ENCODE assay signal across 17 cellular contexts in genomic region chr12:101885912-101886561, GRCh38. TPM values are rescaled to one million over a fixed set of nuclear protein-coding genes. Genes with fewer than 3 reads are reported as not detected.
DNase-seq lines count a peak whose midpoint lies in the region; ATAC-seq and TF ChIP-seq lines count a peak whose summit lies in the region.
"Had no signal": no experiment of that assay in that cellular context is flagged by ENCODE, and none has a peak within 500 bp of the region (broad histone marks: within the 10 kb centered on the region; RNA-seq: fewer than 3 reads in every experiment).

No MANE protein-coding gene starts in this region.

- ATAC-seq in GM19468 (IDR thresholded peaks at IDR 0.05; ENCODE audit: extremely low read depth, unreplicated experiment) = peak; percentile 76
- ATAC-seq in HG02981 (IDR thresholded peaks at IDR 0.05; ENCODE audit: unreplicated experiment) = peak; percentile 81
- ATAC-seq in T-cell (replicated peaks in 1 of 4) = no peak

- H3K36me3 Mint-ChIP-seq in T-cell = peaks cover 3% of the 10 kb centered on the region

- H3K4me2 ChIP-seq in OCI-LY3 (ENCODE audit: low read length) = peak overlapping the region; percentile 48

- no peak overlapping the region for H2AFZ ChIP-seq in OCI-LY3 (ENCODE audit: low read depth, low read length)

- peaks cover 98% of the 10 kb centered on the region for H3K79me2 ChIP-seq in OCI-LY3 (ENCODE audit: low read length)

- peaks cover 37% of the 10 kb centered on the region for H3K36me3 ChIP-seq in OCI-LY3 (replicated peaks; ENCODE audit: low read depth, low read length)
- H3K36me3 ChIP-seq: adrenal gland had no signal

- TF ChIP-seq CTCF in GM12874 (IDR thresholded peaks at IDR 0.05; ENCODE audit: insufficient read depth, low read depth, low read length) (peak; percentile 12; the same call in 1 of the 2 replicates), OCI-LY3 (IDR thresholded peaks at IDR 0.05; ENCODE audit: low read depth, low read length) (no peak)

- H3K9ac ChIP-seq in OCI-LY3 (ENCODE audit: low read length) = no peak overlapping the region

- H3K27me3 Mint-ChIP-seq in T-cell = no peaks in the 10 kb centered on the region

- no peak overlapping the region for H3K27ac Mint-ChIP-seq in T-cell
- H3K27ac Mint-ChIP-seq: activated T-helper 1 cell treated with anti-CD3 and anti-CD28 coated beads, Interleukin-12 subunit alpha, Interleukin-12 subunit beta, Interleukin-2, Interleukin-4 antibody, amounts not matched to agents 30 ng/mL and 10 ng/mL and 1 ng/mL, durations not matched to agents 14 hours and 24 hours and 36 hours had no signal

- DNase-seq in T-cell (no peak), erythroblast (lab: John Stamatoyannopoulos, UW) (no peak), DMS 273 (lab: John Stamatoyannopoulos, UW; ENCODE audit: unreplicated experiment) (no peak)
- no peak for DNase-seq in stimulated activated naive CD4-positive, alpha-beta T cell (lab: John Stamatoyannopoulos, UW)
- DNase-seq: activated CD4-positive, alpha-beta T cell treated with anti-CD3 and anti-CD28 coated beads, Interleukin-2, amount 50 U/mL, for 48 hours; adrenal gland; H7; NCI-H1417; NCI-H446; OCI-M1; stimulated activated naive CD4-positive, alpha-beta T cell treated with Interleukin-2 at 50 U/mL for 16 hours had no signal

- CTCF ChIA-PET in T-cell (lab: Charles Lee) = interaction anchor here in 1 of 2 donors (1.4 kb wide), 1 partner anchor 112 kb away, joined by 6 read pairs; no protein-coding TSS in a partner anchor

- H3K27me3 ChIP-seq in OCI-LY3 (ENCODE audit: low read depth, low read length) = no peaks in the 10 kb centered on the region
- H3K27me3 ChIP-seq: adrenal gland had no signal

- H3K9me3 ChIP-seq in OCI-LY3 (ENCODE audit: insufficient read depth, low read length) = no peaks in the 10 kb centered on the region
- H3K9me3 ChIP-seq: adrenal gland had no signal

- H3K9me3 Mint-ChIP-seq in T-cell = no peaks in the 10 kb centered on the region
- H3K9me3 Mint-ChIP-seq: activated T-helper 1 cell treated with anti-CD3 and anti-CD28 coated beads, Interleukin-12 subunit alpha, Interleukin-12 subunit beta, Interleukin-2, Interleukin-4 antibody, amounts not matched to agents 30 ng/mL and 10 ng/mL and 1 ng/mL, durations not matched to agents 14 hours and 24 hours and 36 hours had no signal

- H4K20me1 ChIP-seq in OCI-LY3 (ENCODE audit: insufficient read depth, low read length) = peaks cover 32% of the 10 kb centered on the region

- peak overlapping the region; percentile 21; the same call in 1 of the 2 replicates for H3K4me3 ChIP-seq in OCI-LY3 (ENCODE audit: low read length)
- H3K4me3 ChIP-seq: adrenal gland, skin epidermis had no signal

- no peaks in the 10 kb centered on the region for H3K4me1 Mint-ChIP-seq in T-cell

- H3K4me3 Mint-ChIP-seq in T-cell = no peak overlapping the region
- H3K4me3 Mint-ChIP-seq: activated T-helper 1 cell treated with anti-CD3 and anti-CD28 coated beads, Interleukin-12 subunit alpha, Interleukin-12 subunit beta, Interleukin-2, Interleukin-4 antibody, amounts not matched to agents 30 ng/mL and 10 ng/mL and 1 ng/mL, durations not matched to agents 14 hours and 24 hours and 36 hours had no signal

- peak overlapping the region; percentile 8; the same call in 1 of the 2 replicates for H3K27ac ChIP-seq in OCI-LY3 (ENCODE audit: low read length)
- H3K27ac ChIP-seq: adrenal gland, skin epidermis had no signal

- peaks cover 56% of the 10 kb centered on the region for H3K4me1 ChIP-seq in OCI-LY3 (ENCODE audit: low read length)

- POLR2A ChIA-PET in T-cell (lab: Charles Lee) = no interaction called here

- TF ChIP-seq POLR2A in erythroblast (IDR thresholded peaks at IDR 0.05; ENCODE audit: low read length) = no peak

RNA-seq across cellular contexts. Expression of gene DRAM1, which starts 8.7 kb away (rescaled TPM):
- total RNA-seq in T-cell = 1 to 10 TPM; 1.4 to 3.8 (median 1.9) TPM

RNA-seq across cellular contexts. Expression of gene GNPTAB, which starts 55.3 kb away (rescaled TPM):
- 10 to 100 TPM; 44.9 to 66.8 (median 57.0) TPM for total RNA-seq in T-cell

Comparison
In these comparisons a context has a peak if more than half of its experiments do, and no peak if none do; other contexts are left out.
1. ATAC-seq: peak in GM19468 (single experiment) and HG02981 (single experiment); none in T-cell (0 of 4).